26 cellular contexts compared by ENCODE assay signal in genomic region chr17:49890852-49891251, GRCh38. TPM values are rescaled to one million over a fixed set of nuclear protein-coding genes. Genes with fewer than 3 reads are reported as not detected.
"Had no signal": no experiment of that assay in that cellular context is flagged by ENCODE, and none has a peak within 500 bp of the region (broad histone marks: within the 10 kb centered on the region; RNA-seq: fewer than 3 reads in every experiment).

No MANE protein-coding gene starts in this region.

- H3K9me3 Mint-ChIP-seq: activated CD4-positive, alpha-beta T cell treated with anti-CD3 and anti-CD28 coated beads, Interleukin-2, amount 10 ng/mL, durations not matched to agents 7 days and 5 days; natural killer cell treated with Interleukin-12 subunit alpha and Interleukin-12 subunit beta and Interleukin-15 and Interleukin-18, amount 100 ng/mL, for 72 hours had no signal

- H3K4me3 ChIP-seq: adrenal gland, ascending aorta, dorsolateral prefrontal cortex, heart left ventricle, left ventricle myocardium inferior, pancreas, psoas muscle, right atrium auricular region, spleen, vagina had no signal

- ATAC-seq: activated CD8-positive, alpha-beta T cell treated with anti-CD3 and anti-CD28 coated beads, Interleukin-2, amount 10 ng/mL, durations not matched to agents 7 days and 5 days; natural killer cell treated with Interleukin-12 subunit alpha and Interleukin-12 subunit beta and Interleukin-15 and Interleukin-18, amount 100 ng/mL, for 72 hours had no signal

- H3K36me3 Mint-ChIP-seq: activated naive CD8-positive, alpha-beta T cell; natural killer cell treated with Interleukin-12 subunit alpha and Interleukin-12 subunit beta and Interleukin-15 and Interleukin-18, amount 100 ng/mL, for 72 hours had no signal

- H3K27ac Mint-ChIP-seq: activated CD4-positive, alpha-beta T cell treated with anti-CD3 and anti-CD28 coated beads, Interleukin-2, amount 10 ng/mL, durations not matched to agents 7 days and 5 days; activated CD8-positive, alpha-beta T cell treated with anti-CD3 and anti-CD28 coated beads, Interleukin-2, amount 10 ng/mL, durations not matched to agents 7 days and 5 days; activated naive CD8-positive, alpha-beta T cell; natural killer cell treated with Interleukin-12 subunit alpha and Interleukin-12 subunit beta and Interleukin-15 and Interleukin-18, amount 100 ng/mL, for 72 hours had no signal

- H3K27me3 ChIP-seq: ascending aorta, pancreas, right atrium auricular region, vagina had no signal

- DNase-seq: activated CD4-positive, alpha-beta T cell treated with anti-CD3 and anti-CD28 coated beads, Interleukin-2, amount 10 ng/mL, durations not matched to agents 7 days and 5 days; activated CD4-positive, CD25-positive, alpha-beta regulatory T cell treated with anti-CD3 and anti-CD28 coated beads, Interleukin-2, amount 50 U/mL, for 72 hours; activated CD8-positive, alpha-beta T cell treated with anti-CD3 and anti-CD28 coated beads, Interleukin-2, amount 10 ng/mL, durations not matched to agents 7 days and 5 days; activated naive CD4-positive, alpha-beta T cell; adrenal gland; central memory CD4-positive, alpha-beta T cell; dorsolateral prefrontal cortex; kidney glomerular epithelial cell; mammary epithelial cell; midbrain; spleen; stimulated activated CD4-positive, alpha-beta T cell treated with anti-CD3 and anti-CD28 coated beads, Interleukin-4, amount 100 ng/mL, for 1 hour; stimulated activated naive CD4-positive, alpha-beta T cell treated with Interleukin-2 at 50 U/mL for 16 hours had no signal

- H3K4me3 Mint-ChIP-seq: activated CD4-positive, alpha-beta T cell treated with anti-CD3 and anti-CD28 coated beads, Interleukin-2, amount 10 ng/mL, durations not matched to agents 7 days and 5 days; activated CD8-positive, alpha-beta T cell treated with anti-CD3 and anti-CD28 coated beads, Interleukin-2, amount 10 ng/mL, durations not matched to agents 7 days and 5 days; activated naive CD8-positive, alpha-beta T cell; natural killer cell treated with Interleukin-12 subunit alpha and Interleukin-12 subunit beta and Interleukin-15 and Interleukin-18, amount 100 ng/mL, for 72 hours had no signal

- H3K9me3 ChIP-seq: adrenal gland, ascending aorta, heart left ventricle, left ventricle myocardium inferior, pancreas, psoas muscle, right atrium auricular region, spleen, vagina had no signal

- H3K36me3 ChIP-seq: adrenal gland, ascending aorta, heart left ventricle, left ventricle myocardium inferior, pancreas, right atrium auricular region, spleen, vagina had no signal

- H3K4me1 Mint-ChIP-seq: activated CD4-positive, alpha-beta T cell treated with anti-CD3 and anti-CD28 coated beads, Interleukin-2, amount 10 ng/mL, durations not matched to agents 7 days and 5 days had no signal

- H3K27ac ChIP-seq: adrenal gland, ascending aorta, dorsolateral prefrontal cortex, epithelial cell of prostate, heart left ventricle, left ventricle myocardium inferior, pancreas, psoas muscle, right atrium auricular region, spleen, VCaP had no signal

- H3K4me1 ChIP-seq: adrenal gland, ascending aorta, pancreas, psoas muscle had no signal

RNA-seq across cellular contexts. Expression of gene TAC4, which starts 43.0 kb away (rescaled TPM):
- total RNA-seq: activated CD4-positive, alpha-beta T cell treated with anti-CD3 and anti-CD28 coated beads, Interleukin-2, amount 10 ng/mL, durations not matched to agents 7 days and 5 days; activated CD8-positive, alpha-beta T cell treated with anti-CD3 and anti-CD28 coated beads, Interleukin-2, amount 10 ng/mL, durations not matched to agents 7 days and 5 days; ascending aorta; fibroblast of villous mesenchyme; mammary epithelial cell; natural killer cell treated with Interleukin-12 subunit alpha and Interleukin-12 subunit beta and Interleukin-15 and Interleukin-18, amount 100 ng/mL, for 72 hours; pancreas; psoas muscle; right atrium auricular region; spleen; T-helper 2 cell treated with Interferon-gamma antibody and Interleukin-4, amounts not matched to agents 100 ng/mL and 5 ng/mL, for 36 hours; vagina had no signal
- polyA plus RNA-seq: heart left ventricle, mammary epithelial cell, pancreas, psoas muscle, spleen had no signal
